In the genomic region with DNA sequence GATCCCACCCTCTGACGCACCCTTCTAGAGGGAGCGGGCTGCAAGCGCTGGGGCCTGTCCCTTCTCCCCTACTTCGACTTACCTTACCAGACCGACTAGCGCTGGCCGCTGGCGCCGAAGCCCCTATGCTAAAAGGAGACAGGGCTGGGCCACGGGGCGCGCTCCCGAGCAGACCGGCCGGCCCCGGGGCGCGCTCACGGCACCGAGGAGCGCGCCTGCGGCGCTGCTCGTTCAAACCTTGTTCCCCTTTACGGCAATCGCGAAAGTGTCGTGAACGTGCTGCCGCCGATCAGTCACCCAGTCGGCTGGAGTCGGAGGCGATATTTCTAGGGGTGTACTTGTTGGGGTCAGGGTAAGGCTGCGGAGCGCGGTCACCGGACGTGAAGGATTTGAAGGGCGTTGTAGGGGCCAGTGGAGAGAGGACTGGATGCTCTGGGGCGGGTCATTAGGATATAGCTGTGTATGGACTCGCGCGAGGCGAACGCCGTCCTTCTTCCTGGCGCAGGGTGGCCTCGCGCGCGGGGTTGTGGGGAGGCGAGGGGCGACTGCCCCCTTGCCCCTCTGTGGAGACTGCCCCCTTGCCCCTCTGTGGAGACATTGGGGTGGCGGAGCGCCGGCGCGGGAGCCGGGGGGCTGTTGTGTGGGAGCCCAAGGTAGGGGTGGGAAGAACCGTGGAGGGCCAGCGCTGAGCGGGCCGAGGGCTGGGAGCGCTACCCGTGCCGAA, we compare ENCODE assay signal across 1 cellular context.
TF ChIP-seq lines count a peak whose summit lies in the region.

A gene (plus strand): TSS at position 268 of the 724 bp plus-strand sequence. CDS start 7,492 bp downstream, outside the sequence.
A gene (minus strand): TSS at position 138 of the 724 bp plus-strand sequence. CDS start 8,539 bp downstream, outside the sequence.

TF ChIP-seq in K562, 482 proteins besides CTCF, POLR2A, EP300 and RAD21 (continued from another document and continues in another):
- TF ChIP-seq, protein P1, sequence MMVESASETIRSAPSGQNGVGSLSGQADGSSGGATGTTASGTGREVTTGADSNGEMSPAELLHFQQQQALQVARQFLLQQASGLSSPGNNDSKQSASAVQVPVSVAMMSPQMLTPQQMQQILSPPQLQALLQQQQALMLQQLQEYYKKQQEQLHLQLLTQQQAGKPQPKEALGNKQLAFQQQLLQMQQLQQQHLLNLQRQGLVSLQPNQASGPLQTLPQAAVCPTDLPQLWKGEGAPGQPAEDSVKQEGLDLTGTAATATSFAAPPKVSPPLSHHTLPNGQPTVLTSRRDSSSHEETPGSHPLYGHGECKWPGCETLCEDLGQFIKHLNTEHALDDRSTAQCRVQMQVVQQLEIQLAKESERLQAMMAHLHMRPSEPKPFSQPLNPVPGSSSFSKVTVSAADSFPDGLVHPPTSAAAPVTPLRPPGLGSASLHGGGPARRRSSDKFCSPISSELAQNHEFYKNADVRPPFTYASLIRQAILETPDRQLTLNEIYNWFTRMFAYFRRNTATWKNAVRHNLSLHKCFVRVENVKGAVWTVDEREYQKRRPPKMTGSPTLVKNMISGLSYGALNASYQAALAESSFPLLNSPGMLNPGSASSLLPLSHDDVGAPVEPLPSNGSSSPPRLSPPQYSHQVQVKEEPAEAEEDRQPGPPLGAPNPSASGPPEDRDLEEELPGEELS (CRISPR knock-in tag; IDR thresholded peaks at IDR 0.05; ENCODE audit: borderline replicate concordance): no peak; the same call in 1 of the 2 replicates
- TF ChIP-seq, protein P2, sequence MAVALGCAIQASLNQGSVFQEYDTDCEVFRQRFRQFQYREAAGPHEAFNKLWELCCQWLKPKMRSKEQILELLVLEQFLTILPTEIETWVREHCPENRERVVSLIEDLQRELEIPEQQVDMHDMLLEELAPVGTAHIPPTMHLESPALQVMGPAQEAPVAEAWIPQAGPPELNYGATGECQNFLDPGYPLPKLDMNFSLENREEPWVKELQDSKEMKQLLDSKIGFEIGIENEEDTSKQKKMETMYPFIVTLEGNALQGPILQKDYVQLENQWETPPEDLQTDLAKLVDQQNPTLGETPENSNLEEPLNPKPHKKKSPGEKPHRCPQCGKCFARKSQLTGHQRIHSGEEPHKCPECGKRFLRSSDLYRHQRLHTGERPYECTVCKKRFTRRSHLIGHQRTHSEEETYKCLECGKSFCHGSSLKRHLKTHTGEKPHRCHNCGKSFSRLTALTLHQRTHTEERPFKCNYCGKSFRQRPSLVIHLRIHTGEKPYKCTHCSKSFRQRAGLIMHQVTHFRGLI (CRISPR knock-in tag; IDR thresholded peaks at IDR 0.05): peak; percentile 56; the same call in 1 of the 2 replicates
- TF ChIP-seq MAZ (CRISPR knock-in tag; conservative IDR thresholded peaks at IDR 0.05 in 1 of 2, IDR thresholded peaks at IDR 0.05 in 1 of 2) (peak; percentile 33 to 47), KHSRP (IDR thresholded peaks at IDR 0.05) (no peak), ZNF79 (CRISPR knock-in tag; IDR thresholded peaks at IDR 0.05; ENCODE audit: low read depth) (no peak), CBX8 (IDR thresholded peaks at IDR 0.05; ENCODE audit: borderline replicate concordance, extremely low read depth, low read depth, low read length, poor library complexity, severe bottlenecking) (no peak), ZEB2 (IDR thresholded peaks at IDR 0.05) (no peak), FOXP1 (CRISPR knock-in tag; IDR thresholded peaks at IDR 0.05) (no peak), ZC3H4 (CRISPR knock-in tag; IDR thresholded peaks at IDR 0.05; ENCODE audit: borderline replicate concordance) (no peak), ZKSCAN1 (IDR thresholded peaks at IDR 0.05; ENCODE audit: low read depth, low read length) (no peak), FOSL1 (tag; conservative IDR thresholded peaks at IDR 0.05) (peak; percentile 46; the same call in 1 of the 2 replicates), ZBTB7A (IDR thresholded peaks at IDR 0.05; ENCODE audit: borderline replicate concordance, control insufficient read depth, low read depth, low read length) (peak; percentile 87), BCL6 (CRISPR knock-in tag; IDR thresholded peaks at IDR 0.05) (no peak), CBX5 (IDR thresholded peaks at IDR 0.05; ENCODE audit: borderline replicate concordance, low read depth) (no peak), ZNF175 (CRISPR knock-in tag; IDR thresholded peaks at IDR 0.05; ENCODE audit: low read depth) (peak; percentile 84), FOXA3 (CRISPR knock-in tag; conservative IDR thresholded peaks at IDR 0.05 in 1 of 2, IDR thresholded peaks at IDR 0.05 in 1 of 2) (no peak), ZNF644 (tag; IDR thresholded peaks at IDR 0.05; ENCODE audit: low read depth) (peak; percentile 65; the same call in 1 of the 2 replicates), ZFX (CRISPR knock-in tag; IDR thresholded peaks at IDR 0.05) (peak; percentile 87), PTBP1 (IDR thresholded peaks at IDR 0.05; ENCODE audit: low read depth, low read length) (no peak), C11orf30 (IDR thresholded peaks at IDR 0.05; ENCODE audit: low read depth) (peak; percentile 64; the same call in 1 of the 2 replicates), ERF (CRISPR knock-in tag; IDR thresholded peaks at IDR 0.05) (peak; percentile 49; the same call in 1 of the 2 replicates), NCOA4 (IDR thresholded peaks at IDR 0.05; ENCODE audit: partially characterized antibody) (no peak), NR4A1 (CRISPR knock-in tag; IDR thresholded peaks at IDR 0.05) (no peak), NR4A1 (tag; IDR thresholded peaks at IDR 0.05) (no peak), SREBF2 (CRISPR knock-in tag; IDR thresholded peaks at IDR 0.05) (no peak), ZNF143 (CRISPR knock-in tag; IDR thresholded peaks at IDR 0.05) (peak; percentile 16; the same call in 1 of the 2 replicates), TEAD4 (IDR thresholded peaks at IDR 0.05; ENCODE audit: low read length) (0 out of 2 replicates have a peak, but pooled peaks have one; percentile 10), TEAD4 (CRISPR knock-in tag; IDR thresholded peaks at IDR 0.05; ENCODE audit: borderline replicate concordance) (no peak), NFE2 (IDR thresholded peaks at IDR 0.05; ENCODE audit: low read depth) (no peak; the same call in 1 of the 2 replicates), CREB1 (IDR thresholded peaks at IDR 0.05) (no peak; the same call in 1 of the 2 replicates), CREB1 (CRISPR knock-in tag; IDR thresholded peaks at IDR 0.05) (no peak), CAMTA2 (CRISPR knock-in tag; conservative IDR thresholded peaks at IDR 0.05) (no peak), SRSF3 (IDR thresholded peaks at IDR 0.05; ENCODE audit: insufficient read depth, low read length) (no peak), PURB (CRISPR knock-in tag; IDR thresholded peaks at IDR 0.05; ENCODE audit: low read depth) (no peak), GATAD2B (IDR thresholded peaks at IDR 0.05; ENCODE audit: borderline replicate concordance) (no peak; the same call in 1 of the 2 replicates), E2F3 (CRISPR knock-in tag; IDR thresholded peaks at IDR 0.05) (no peak), SMAD1 (IDR thresholded peaks at IDR 0.05; ENCODE audit: low read depth, low read length, partially characterized antibody) (peak; percentile 73)
- TF ChIP-seq, protein P3, sequence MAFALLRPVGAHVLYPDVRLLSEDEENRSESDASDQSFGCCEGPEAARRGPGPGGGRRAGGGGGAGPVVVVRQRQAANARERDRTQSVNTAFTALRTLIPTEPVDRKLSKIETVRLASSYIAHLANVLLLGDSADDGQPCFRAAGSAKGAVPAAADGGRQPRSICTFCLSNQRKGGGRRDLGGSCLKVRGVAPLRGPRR (CRISPR knock-in tag; IDR thresholded peaks at IDR 0.05): no peak
- TF ChIP-seq, protein P4, sequence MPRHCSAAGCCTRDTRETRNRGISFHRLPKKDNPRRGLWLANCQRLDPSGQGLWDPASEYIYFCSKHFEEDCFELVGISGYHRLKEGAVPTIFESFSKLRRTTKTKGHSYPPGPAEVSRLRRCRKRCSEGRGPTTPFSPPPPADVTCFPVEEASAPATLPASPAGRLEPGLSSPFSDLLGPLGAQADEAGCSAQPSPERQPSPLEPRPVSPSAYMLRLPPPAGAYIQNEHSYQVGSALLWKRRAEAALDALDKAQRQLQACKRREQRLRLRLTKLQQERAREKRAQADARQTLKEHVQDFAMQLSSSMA (CRISPR knock-in tag; IDR thresholded peaks at IDR 0.05): 0 out of 2 replicates have a peak, but pooled peaks have one; percentile 31
- TF ChIP-seq, protein P5, sequence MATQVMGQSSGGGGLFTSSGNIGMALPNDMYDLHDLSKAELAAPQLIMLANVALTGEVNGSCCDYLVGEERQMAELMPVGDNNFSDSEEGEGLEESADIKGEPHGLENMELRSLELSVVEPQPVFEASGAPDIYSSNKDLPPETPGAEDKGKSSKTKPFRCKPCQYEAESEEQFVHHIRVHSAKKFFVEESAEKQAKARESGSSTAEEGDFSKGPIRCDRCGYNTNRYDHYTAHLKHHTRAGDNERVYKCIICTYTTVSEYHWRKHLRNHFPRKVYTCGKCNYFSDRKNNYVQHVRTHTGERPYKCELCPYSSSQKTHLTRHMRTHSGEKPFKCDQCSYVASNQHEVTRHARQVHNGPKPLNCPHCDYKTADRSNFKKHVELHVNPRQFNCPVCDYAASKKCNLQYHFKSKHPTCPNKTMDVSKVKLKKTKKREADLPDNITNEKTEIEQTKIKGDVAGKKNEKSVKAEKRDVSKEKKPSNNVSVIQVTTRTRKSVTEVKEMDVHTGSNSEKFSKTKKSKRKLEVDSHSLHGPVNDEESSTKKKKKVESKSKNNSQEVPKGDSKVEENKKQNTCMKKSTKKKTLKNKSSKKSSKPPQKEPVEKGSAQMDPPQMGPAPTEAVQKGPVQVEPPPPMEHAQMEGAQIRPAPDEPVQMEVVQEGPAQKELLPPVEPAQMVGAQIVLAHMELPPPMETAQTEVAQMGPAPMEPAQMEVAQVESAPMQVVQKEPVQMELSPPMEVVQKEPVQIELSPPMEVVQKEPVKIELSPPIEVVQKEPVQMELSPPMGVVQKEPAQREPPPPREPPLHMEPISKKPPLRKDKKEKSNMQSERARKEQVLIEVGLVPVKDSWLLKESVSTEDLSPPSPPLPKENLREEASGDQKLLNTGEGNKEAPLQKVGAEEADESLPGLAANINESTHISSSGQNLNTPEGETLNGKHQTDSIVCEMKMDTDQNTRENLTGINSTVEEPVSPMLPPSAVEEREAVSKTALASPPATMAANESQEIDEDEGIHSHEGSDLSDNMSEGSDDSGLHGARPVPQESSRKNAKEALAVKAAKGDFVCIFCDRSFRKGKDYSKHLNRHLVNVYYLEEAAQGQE (CRISPR knock-in tag; IDR thresholded peaks at IDR 0.05; ENCODE audit: low read depth): peak; percentile 75; the same call in 1 of the 2 replicates
- TF ChIP-seq, protein P6, sequence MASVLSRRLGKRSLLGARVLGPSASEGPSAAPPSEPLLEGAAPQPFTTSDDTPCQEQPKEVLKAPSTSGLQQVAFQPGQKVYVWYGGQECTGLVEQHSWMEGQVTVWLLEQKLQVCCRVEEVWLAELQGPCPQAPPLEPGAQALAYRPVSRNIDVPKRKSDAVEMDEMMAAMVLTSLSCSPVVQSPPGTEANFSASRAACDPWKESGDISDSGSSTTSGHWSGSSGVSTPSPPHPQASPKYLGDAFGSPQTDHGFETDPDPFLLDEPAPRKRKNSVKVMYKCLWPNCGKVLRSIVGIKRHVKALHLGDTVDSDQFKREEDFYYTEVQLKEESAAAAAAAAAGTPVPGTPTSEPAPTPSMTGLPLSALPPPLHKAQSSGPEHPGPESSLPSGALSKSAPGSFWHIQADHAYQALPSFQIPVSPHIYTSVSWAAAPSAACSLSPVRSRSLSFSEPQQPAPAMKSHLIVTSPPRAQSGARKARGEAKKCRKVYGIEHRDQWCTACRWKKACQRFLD (CRISPR knock-in tag; IDR thresholded peaks at IDR 0.05): peak; percentile 93
- TF ChIP-seq, protein P7, sequence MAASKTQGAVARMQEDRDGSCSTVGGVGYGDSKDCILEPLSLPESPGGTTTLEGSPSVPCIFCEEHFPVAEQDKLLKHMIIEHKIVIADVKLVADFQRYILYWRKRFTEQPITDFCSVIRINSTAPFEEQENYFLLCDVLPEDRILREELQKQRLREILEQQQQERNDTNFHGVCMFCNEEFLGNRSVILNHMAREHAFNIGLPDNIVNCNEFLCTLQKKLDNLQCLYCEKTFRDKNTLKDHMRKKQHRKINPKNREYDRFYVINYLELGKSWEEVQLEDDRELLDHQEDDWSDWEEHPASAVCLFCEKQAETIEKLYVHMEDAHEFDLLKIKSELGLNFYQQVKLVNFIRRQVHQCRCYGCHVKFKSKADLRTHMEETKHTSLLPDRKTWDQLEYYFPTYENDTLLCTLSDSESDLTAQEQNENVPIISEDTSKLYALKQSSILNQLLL (CRISPR knock-in tag; IDR thresholded peaks at IDR 0.05; ENCODE audit: borderline replicate concordance): no peak
- TF ChIP-seq, protein P8, sequence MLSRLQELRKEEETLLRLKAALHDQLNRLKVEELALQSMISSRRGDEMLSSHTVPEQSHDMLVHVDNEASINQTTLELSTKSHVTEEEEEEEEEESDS (CRISPR knock-in tag; IDR thresholded peaks at IDR 0.05): no peak
- TF ChIP-seq, protein P9, sequence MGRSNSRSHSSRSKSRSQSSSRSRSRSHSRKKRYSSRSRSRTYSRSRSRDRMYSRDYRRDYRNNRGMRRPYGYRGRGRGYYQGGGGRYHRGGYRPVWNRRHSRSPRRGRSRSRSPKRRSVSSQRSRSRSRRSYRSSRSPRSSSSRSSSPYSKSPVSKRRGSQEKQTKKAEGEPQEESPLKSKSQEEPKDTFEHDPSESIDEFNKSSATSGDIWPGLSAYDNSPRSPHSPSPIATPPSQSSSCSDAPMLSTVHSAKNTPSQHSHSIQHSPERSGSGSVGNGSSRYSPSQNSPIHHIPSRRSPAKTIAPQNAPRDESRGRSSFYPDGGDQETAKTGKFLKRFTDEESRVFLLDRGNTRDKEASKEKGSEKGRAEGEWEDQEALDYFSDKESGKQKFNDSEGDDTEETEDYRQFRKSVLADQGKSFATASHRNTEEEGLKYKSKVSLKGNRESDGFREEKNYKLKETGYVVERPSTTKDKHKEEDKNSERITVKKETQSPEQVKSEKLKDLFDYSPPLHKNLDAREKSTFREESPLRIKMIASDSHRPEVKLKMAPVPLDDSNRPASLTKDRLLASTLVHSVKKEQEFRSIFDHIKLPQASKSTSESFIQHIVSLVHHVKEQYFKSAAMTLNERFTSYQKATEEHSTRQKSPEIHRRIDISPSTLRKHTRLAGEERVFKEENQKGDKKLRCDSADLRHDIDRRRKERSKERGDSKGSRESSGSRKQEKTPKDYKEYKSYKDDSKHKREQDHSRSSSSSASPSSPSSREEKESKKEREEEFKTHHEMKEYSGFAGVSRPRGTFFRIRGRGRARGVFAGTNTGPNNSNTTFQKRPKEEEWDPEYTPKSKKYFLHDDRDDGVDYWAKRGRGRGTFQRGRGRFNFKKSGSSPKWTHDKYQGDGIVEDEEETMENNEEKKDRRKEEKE (IDR thresholded peaks at IDR 0.05; ENCODE audit: borderline replicate concordance in 1 of 2, control insufficient read depth in 1 of 2, low read depth in 2 of 2, low read length in 1 of 2): no peak
- TF ChIP-seq, protein P10, sequence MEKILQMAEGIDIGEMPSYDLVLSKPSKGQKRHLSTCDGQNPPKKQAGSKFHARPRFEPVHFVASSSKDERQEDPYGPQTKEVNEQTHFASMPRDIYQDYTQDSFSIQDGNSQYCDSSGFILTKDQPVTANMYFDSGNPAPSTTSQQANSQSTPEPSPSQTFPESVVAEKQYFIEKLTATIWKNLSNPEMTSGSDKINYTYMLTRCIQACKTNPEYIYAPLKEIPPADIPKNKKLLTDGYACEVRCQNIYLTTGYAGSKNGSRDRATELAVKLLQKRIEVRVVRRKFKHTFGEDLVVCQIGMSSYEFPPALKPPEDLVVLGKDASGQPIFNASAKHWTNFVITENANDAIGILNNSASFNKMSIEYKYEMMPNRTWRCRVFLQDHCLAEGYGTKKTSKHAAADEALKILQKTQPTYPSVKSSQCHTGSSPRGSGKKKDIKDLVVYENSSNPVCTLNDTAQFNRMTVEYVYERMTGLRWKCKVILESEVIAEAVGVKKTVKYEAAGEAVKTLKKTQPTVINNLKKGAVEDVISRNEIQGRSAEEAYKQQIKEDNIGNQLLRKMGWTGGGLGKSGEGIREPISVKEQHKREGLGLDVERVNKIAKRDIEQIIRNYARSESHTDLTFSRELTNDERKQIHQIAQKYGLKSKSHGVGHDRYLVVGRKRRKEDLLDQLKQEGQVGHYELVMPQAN (IDR thresholded peaks at IDR 0.05; ENCODE audit: borderline replicate concordance): peak; percentile 74; the same call in 1 of the 2 replicates
